16 cellular contexts compared by ENCODE assay signal in genomic region chr9:21528123-21528808, GRCh38. TPM values are rescaled to one million over a fixed set of nuclear protein-coding genes. Genes with fewer than 3 reads are reported as not detected.
"Had no signal": no experiment of that assay in that cellular context is flagged by ENCODE, and none has a peak within 500 bp of the region (broad histone marks: within the 10 kb centered on the region; RNA-seq: fewer than 3 reads in every experiment).

No MANE protein-coding gene starts in this region.

- H3K9me3 ChIP-seq: mucosa of descending colon, neutrophil had no signal

- H3K27ac ChIP-seq: dorsolateral prefrontal cortex, heart left ventricle, neutrophil had no signal

- ATAC-seq: heart left ventricle; mucosa of descending colon; naive thymus-derived CD8-positive, alpha-beta T cell; sciatic nerve had no signal

- H3K4me3 ChIP-seq: dorsolateral prefrontal cortex, heart left ventricle, mucosa of descending colon had no signal

- H3K36me3 ChIP-seq: heart left ventricle, neutrophil had no signal

- DNase-seq: cortex of kidney; dorsolateral prefrontal cortex; effector CD8-positive, alpha-beta T cell; hippocampal formation; kidney glomerular epithelial cell; mammary epithelial cell; mucosa of descending colon; naive thymus-derived CD8-positive, alpha-beta T cell; stimulated activated naive CD4-positive, alpha-beta T cell treated with Interleukin-2 at 50 U/mL for 16 hours; trophoblast cell had no signal

- H3K4me1 ChIP-seq: heart left ventricle had no signal

RNA-seq across cellular contexts. Expression of gene IFNE, which starts 46.2 kb away (rescaled TPM):
- total RNA-seq: liver, mucosa of descending colon, sciatic nerve, skeletal muscle tissue had no signal
- polyA plus RNA-seq: heart left ventricle; liver; naive thymus-derived CD8-positive, alpha-beta T cell; neural cell had no signal
